Comparison of ENCODE assay signal across 1 cellular context in genomic region chr17:81708739-81709185, GRCh38.
TF ChIP-seq lines count a peak whose summit lies in the region.

No MANE protein-coding gene starts in this region.

TF ChIP-seq in H1, 55 proteins besides CTCF, POLR2A, EP300 and RAD21:
- no peak for TF ChIP-seq SP4 (IDR thresholded peaks at IDR 0.05; ENCODE audit: low read length)
- TF ChIP-seq GTF2F1 (IDR thresholded peaks at IDR 0.05; ENCODE audit: borderline replicate concordance, low read depth, low read length): no peak
